ENCODE assay signal across 8 cellular contexts in genomic region chr2:46650556-46651001, GRCh38. TPM values are rescaled to one million over a fixed set of nuclear protein-coding genes. Genes with fewer than 3 reads are reported as not detected.
A peak's percentile ranks its signal among the peaks of the same experiment; 100 is the strongest.
DNase-seq lines count a peak whose midpoint lies in the region; ATAC-seq and TF ChIP-seq lines count a peak whose summit lies in the region.

No MANE protein-coding gene starts in this region.

- no peaks in the 10 kb centered on the region for H3K9me3 Mint-ChIP-seq in activated T-helper 17 cell treated with anti-CD3 and anti-CD28 coated beads, Interleukin-2, amount 50 U/mL, for 72 hours

- no peaks in the 10 kb centered on the region for H3K36me3 Mint-ChIP-seq in activated T-helper 17 cell treated with anti-CD3 and anti-CD28 coated beads, Interleukin-2, amount 50 U/mL, for 72 hours (ENCODE audit: low read depth)

- no peak for TF ChIP-seq POLR2A in ovary (IDR thresholded peaks at IDR 0.05)

- H3K27me3 Mint-ChIP-seq in activated T-helper 17 cell treated with anti-CD3 and anti-CD28 coated beads, Interleukin-2, amount 50 U/mL, for 72 hours, result no peaks in the 10 kb centered on the region

- H3K4me1 Mint-ChIP-seq in activated T-helper 17 cell treated with anti-CD3 and anti-CD28 coated beads, Interleukin-2, amount 50 U/mL, for 72 hours, result peaks cover 4% of the 10 kb centered on the region

- ATAC-seq in RWPE2 (ENCODE audit: low read depth), result peak; percentile 38; the same call in 2 of the 3 replicates
- peak; percentile 71 for ATAC-seq in activated T-helper 17 cell treated with anti-CD3 and anti-CD28 coated beads, Interleukin-2, amount 50 U/mL, for 72 hours (replicated peaks)
- peak; percentile 28 for ATAC-seq in foreskin keratinocyte
- peak; percentile 88 for ATAC-seq in upper lobe of right lung
- no peak for ATAC-seq in GM18517 (IDR thresholded peaks at IDR 0.05; ENCODE audit: unreplicated experiment)

- H3K27me3 ChIP-seq in RWPE2 (ENCODE audit: insufficient read depth, poor library complexity, severe bottlenecking) (no peaks in the 10 kb centered on the region), foreskin keratinocyte (peaks cover 69% of the 10 kb centered on the region), ovary (no peaks in the 10 kb centered on the region), upper lobe of right lung (no peaks in the 10 kb centered on the region)

- H3K27ac ChIP-seq in RWPE2 (ENCODE audit: poor library complexity, severe bottlenecking) (no peak overlapping the region), foreskin keratinocyte (no peak overlapping the region), ovary (no peak overlapping the region), upper lobe of right lung (no peak overlapping the region)

- intact Hi-C loops in ovary (cut with DNase I), result loop anchor here in 3 of 4 donors (2.0 to 10.0 kb wide), 3 partner anchors 124 to 237 kb away; no protein-coding TSS in a partner anchor
- intact Hi-C loops in upper lobe of right lung (cut with DNase I), result no loop called here

- H3K27ac Mint-ChIP-seq in activated T-helper 17 cell treated with anti-CD3 and anti-CD28 coated beads, Interleukin-2, amount 50 U/mL, for 72 hours, result no peak overlapping the region

- H3K9me3 ChIP-seq in RWPE2 (ENCODE audit: severe bottlenecking) (no peaks in the 10 kb centered on the region), ovary (no peaks in the 10 kb centered on the region), upper lobe of right lung (no peaks in the 10 kb centered on the region)

- TF ChIP-seq CTCF in GM12801 (IDR thresholded peaks at IDR 0.05; ENCODE audit: extremely low read depth, insufficient read length), result peak; percentile 90
- TF ChIP-seq CTCF in RWPE2 (IDR thresholded peaks at IDR 0.05; ENCODE audit: poor library complexity, severe bottlenecking), result peak; percentile 95
- TF ChIP-seq CTCF in foreskin keratinocyte (conservative IDR thresholded peaks at IDR 0.05), result peak; percentile 98
- TF ChIP-seq CTCF in ovary (IDR thresholded peaks at IDR 0.05), result peak; percentile 88 to 92 (median 91)
- peak; percentile 98 for TF ChIP-seq CTCF in upper lobe of right lung (IDR thresholded peaks at IDR 0.05)

- H3K4me3 Mint-ChIP-seq in activated T-helper 17 cell treated with anti-CD3 and anti-CD28 coated beads, Interleukin-2, amount 50 U/mL, for 72 hours, result no peak overlapping the region

- no peak overlapping the region for H3K4me3 ChIP-seq in RWPE2 (ENCODE audit: severe bottlenecking)
- no peak overlapping the region for H3K4me3 ChIP-seq in ovary
- no peak overlapping the region for H3K4me3 ChIP-seq in upper lobe of right lung

- no peak for TF ChIP-seq EP300 in ovary (IDR thresholded peaks at IDR 0.05)

- H3K4me1 ChIP-seq in RWPE2 (ENCODE audit: insufficient read depth, poor library complexity, severe bottlenecking) (peaks cover 30% of the 10 kb centered on the region), foreskin keratinocyte (peaks cover 14% of the 10 kb centered on the region), ovary (ENCODE audit: insufficient read depth) (peaks cover 2% of the 10 kb centered on the region), upper lobe of right lung (peaks cover 14% of the 10 kb centered on the region)

- H3K36me3 ChIP-seq in RWPE2 (ENCODE audit: low read depth) (no peaks in the 10 kb centered on the region), ovary (no peaks in the 10 kb centered on the region), upper lobe of right lung (no peaks in the 10 kb centered on the region)

- 5 to 6% (median 6%) methylated on average over 5 of the region's 5 CpGs for WGBS in ovary, 3 donors

- DNase-seq in NAMALWA (ENCODE audit: low spot score) (peak; percentile 84), RWPE2 (ENCODE audit: low spot score) (no peak), foreskin keratinocyte (peak in 1 of 2 donors; percentile 61), ovary (peak in 4 of 5 donors; percentile 47 to 82 (median 68)), upper lobe of right lung (no peak)

RNA-seq across cellular contexts. Expression of gene CRIPT, which starts 33.6 kb away (rescaled TPM):
- total RNA-seq in activated T-helper 17 cell treated with anti-CD3 and anti-CD28 coated beads, Interleukin-2, amount 50 U/mL, for 72 hours, result 10 to 100 TPM; 10.3 to 13.3 TPM
- total RNA-seq in foreskin keratinocyte (8.2 and 9.9 TPM in 2 replicates), ovary (10 to 100 TPM; 11.0 to 20.1 (median 15.3) TPM), upper lobe of right lung (15.3 TPM)
- polyA plus RNA-seq in foreskin keratinocyte (7.8 and 9.3 TPM in 2 replicates), ovary (10 to 100 TPM; 11.4 to 13.4 TPM)

RNA-seq across cellular contexts. Expression of gene PIGF, which starts 33.7 kb away (rescaled TPM):
- 10 to 100 TPM; 22.8 to 36.1 TPM for total RNA-seq in activated T-helper 17 cell treated with anti-CD3 and anti-CD28 coated beads, Interleukin-2, amount 50 U/mL, for 72 hours
- total RNA-seq in foreskin keratinocyte (22.6 and 24.4 TPM in 2 replicates), ovary (10 to 100 TPM; 12.3 to 20.4 (median 16.2) TPM), upper lobe of right lung (21.9 TPM)
- polyA plus RNA-seq in foreskin keratinocyte (33.9 and 38.9 TPM in 2 replicates), ovary (10 to 100 TPM in 1 of 2 donors, 1 to 10 TPM in 1; 8.1 to 20.8 TPM)

RNA-seq across cellular contexts. Expression of gene SOCS5, which starts 48.5 kb away (rescaled TPM):
- 10 to 100 TPM in 1 of 2 donors, 1 to 10 TPM in 1; 7.9 to 12.4 TPM for total RNA-seq in activated T-helper 17 cell treated with anti-CD3 and anti-CD28 coated beads, Interleukin-2, amount 50 U/mL, for 72 hours
- total RNA-seq in foreskin keratinocyte (10.2 and 10.4 TPM in 2 replicates), ovary (10 to 100 TPM; 32.6 to 67.3 (median 53.9) TPM), upper lobe of right lung (27.5 TPM)
- polyA plus RNA-seq in foreskin keratinocyte (2.4 and 2.9 TPM in 2 replicates), ovary (10 to 100 TPM; 19.8 to 24.2 TPM)

Comparison
In these comparisons a context has a peak if more than half of its experiments do, and no peak if none do; other contexts are left out.
1. DNase-seq: peak in NAMALWA (single experiment) and ovary (4 of 5); none in RWPE2 (single experiment) and upper lobe of right lung (single experiment).
2. Peak in every context shown above with its lines, with median percentiles within 50 percentile points of each other: CTCF ChIP-seq.